In genomic region chr2:96739633-96740428, GRCh38 we compare ENCODE assay signal across 8 cellular contexts. TPM values are rescaled to one million over a fixed set of nuclear protein-coding genes. Genes with fewer than 3 reads are reported as not detected.
A peak's percentile ranks its signal among the peaks of the same experiment; 100 is the strongest.
DNase-seq lines count a peak whose midpoint lies in the region; ATAC-seq and TF ChIP-seq lines count a peak whose summit lies in the region.

Gene LMAN2L, minus strand, starts transcription at chr2:96740064. Its CDS starts 24 bp downstream, at chr2:96740040.

- in situ Hi-C loops in GM13976 (cut with MboI; ENCODE audit: low sequenced_read_pairs, unreplicated experiment) = no loop called here

- peak within 1 kb of the TSS; percentile 84 for H3K27ac Mint-ChIP-seq in T-helper 1 cell treated with Interleukin-12 subunit alpha and Interleukin-12 subunit beta and Interleukin-4 antibody, amounts not matched to agents 30 μg/mL and 1 μg/mL, for 36 hours
- peak within 1 kb of the TSS; percentile 96 for H3K27ac Mint-ChIP-seq in progenitor cell of endocrine pancreas

- peaks cover 3% of the 10 kb centered on the region for H3K27me3 Mint-ChIP-seq in T-helper 1 cell treated with Interleukin-12 subunit alpha and Interleukin-12 subunit beta and Interleukin-4 antibody, amounts not matched to agents 30 μg/mL and 1 μg/mL, for 36 hours (ENCODE audit: low read depth)
- no peaks in the 10 kb centered on the region for H3K27me3 Mint-ChIP-seq in progenitor cell of endocrine pancreas

- peak; percentile 96 for DNase-seq in GM13976 (ENCODE audit: low spot score)
- DNase-seq in NCI-H146 treated with DMSO at 0.1 percent for 48 hours (lab: John Stamatoyannopoulos, UW; ENCODE audit: unreplicated experiment) = peak; percentile 94
- DNase-seq in amygdala (lab: John Stamatoyannopoulos, UW) = peak; percentile 63 to 99 (median 96)
- peak; percentile 99 for DNase-seq in left cardiac atrium
- DNase-seq in progenitor cell of endocrine pancreas (ENCODE audit: low spot score, unreplicated experiment) = peak; percentile 90
- DNase-seq in ureter (ENCODE audit: low spot score) = peak; percentile 98

- H3K4me3 Mint-ChIP-seq in T-helper 1 cell treated with Interleukin-12 subunit alpha and Interleukin-12 subunit beta and Interleukin-4 antibody, amounts not matched to agents 30 μg/mL and 1 μg/mL, for 36 hours = peak within 1 kb of the TSS; percentile 93
- peak within 1 kb of the TSS; percentile 97 for H3K4me3 Mint-ChIP-seq in progenitor cell of endocrine pancreas (ENCODE audit: low read depth)

- H3K9me3 Mint-ChIP-seq in T-helper 1 cell treated with Interleukin-12 subunit alpha and Interleukin-12 subunit beta and Interleukin-4 antibody, amounts not matched to agents 30 μg/mL and 1 μg/mL, for 36 hours = no peaks in the 10 kb centered on the region
- H3K9me3 Mint-ChIP-seq in progenitor cell of endocrine pancreas (ENCODE audit: low read depth) = no peaks in the 10 kb centered on the region

- ATAC-seq in HG02870 (IDR thresholded peaks at IDR 0.05; ENCODE audit: unreplicated experiment) (peak; percentile 99), left cardiac atrium (peak; percentile 100)

- H3K4me1 Mint-ChIP-seq in T-helper 1 cell treated with Interleukin-12 subunit alpha and Interleukin-12 subunit beta and Interleukin-4 antibody, amounts not matched to agents 30 μg/mL and 1 μg/mL, for 36 hours (ENCODE audit: low read depth) = peaks cover 23% of the 10 kb centered on the region
- H3K4me1 Mint-ChIP-seq in progenitor cell of endocrine pancreas (ENCODE audit: low read depth) = peaks cover 16% of the 10 kb centered on the region

- TF ChIP-seq CTCF in GM13976 (IDR thresholded peaks at IDR 0.05; ENCODE audit: borderline replicate concordance, control extremely low read depth, extremely low read depth, insufficient read depth, missing control alignments) = no peak
- TF ChIP-seq CTCF in progenitor cell of endocrine pancreas (IDR thresholded peaks at IDR 0.05; ENCODE audit: unreplicated experiment) = no peak

- H3K36me3 Mint-ChIP-seq in T-helper 1 cell treated with Interleukin-12 subunit alpha and Interleukin-12 subunit beta and Interleukin-4 antibody, amounts not matched to agents 30 μg/mL and 1 μg/mL, for 36 hours (ENCODE audit: low read depth) = peaks cover 2% of the 10 kb centered on the region
- H3K36me3 Mint-ChIP-seq in progenitor cell of endocrine pancreas (ENCODE audit: insufficient read depth) = peaks cover 2% of the 10 kb centered on the region

- intact Hi-C loops in left cardiac atrium (cut with DNase I) = loop anchor here in 1 of 2 donors (10.0 kb wide), 1 partner anchor 225 kb away; no protein-coding TSS in a partner anchor

RNA-seq across cellular contexts. Expression of gene LMAN2L, which starts in this region (rescaled TPM):
- total RNA-seq in left cardiac atrium (10 to 100 TPM; 11.7 to 22.1 TPM), progenitor cell of endocrine pancreas (34.0 and 36.0 TPM in 2 replicates), ureter (19.1 TPM)

Comparison
In these comparisons a context has a peak if more than half of its experiments do, and no peak if none do; other contexts are left out.
1. Peak in every context shown above with its lines: DNase-seq and ATAC-seq.